Comparison of ENCODE assay signal across 23 cellular contexts in genomic region chr9:17319822-17320221, GRCh38.
"Had no signal": no experiment of that assay in that cellular context is flagged by ENCODE, and none has a peak within 500 bp of the region (broad histone marks: within the 10 kb centered on the region; RNA-seq: fewer than 3 reads in every experiment).

No MANE protein-coding gene starts in this region.

- H3K36me3 ChIP-seq: esophagus muscularis mucosa, left ventricle myocardium inferior, prostate gland, thoracic aorta, transverse colon had no signal

- H3K27me3 ChIP-seq: esophagus muscularis mucosa, hepatocyte, stomach, transverse colon had no signal

- H3K27ac Mint-ChIP-seq: naive thymus-derived CD4-positive, alpha-beta T cell; nephron progenitor cell had no signal

- DNase-seq: cortex of kidney; effector memory CD4-positive, alpha-beta T cell; foreskin fibroblast; kidney; left cardiac atrium; left ventricle myocardium inferior; mesenchymal stem cell; midbrain; naive thymus-derived CD4-positive, alpha-beta T cell; nephron progenitor cell; stimulated activated CD4-positive, alpha-beta T cell treated with anti-CD3 and anti-CD28 coated beads, Interleukin-2, amount 100 ng/mL, for 24 hours; stimulated activated CD4-positive, alpha-beta T cell treated with anti-CD3 and anti-CD28 coated beads, Interleukin-4, amount 100 ng/mL, for 4 hours; stimulated activated naive CD4-positive, alpha-beta T cell; stomach; substantia nigra; transverse colon had no signal

- H3K4me3 ChIP-seq: esophagus muscularis mucosa, hepatocyte, left ventricle myocardium inferior, lung, prostate gland, skin epidermis, stomach, thoracic aorta, transverse colon had no signal

- H3K9me3 Mint-ChIP-seq: nephron progenitor cell had no signal

- H3K27ac ChIP-seq: esophagus muscularis mucosa, hepatocyte, left ventricle myocardium inferior, parathyroid adenoma, prostate gland, skin epidermis, stomach, thoracic aorta, transverse colon had no signal

- H3K9me3 ChIP-seq: esophagus muscularis mucosa, left ventricle myocardium inferior, prostate gland, stomach, thoracic aorta, transverse colon had no signal

- H3K4me3 Mint-ChIP-seq: naive thymus-derived CD4-positive, alpha-beta T cell; nephron progenitor cell had no signal

- H3K27me3 Mint-ChIP-seq: naive thymus-derived CD4-positive, alpha-beta T cell had no signal

- H3K4me1 ChIP-seq: esophagus muscularis mucosa, left ventricle myocardium inferior, parathyroid adenoma, prostate gland, stomach, transverse colon had no signal

- H3K36me3 Mint-ChIP-seq: naive thymus-derived CD4-positive, alpha-beta T cell had no signal

- H3K4me1 Mint-ChIP-seq: naive thymus-derived CD4-positive, alpha-beta T cell; nephron progenitor cell had no signal
